In genomic region chr12:85872497-85873091, GRCh38 we compare ENCODE assay signal across 8 cellular contexts. TPM values are rescaled to one million over a fixed set of nuclear protein-coding genes. Genes with fewer than 3 reads are reported as not detected.
DNase-seq lines count a peak whose midpoint lies in the region; ATAC-seq and TF ChIP-seq lines count a peak whose summit lies in the region.

No MANE protein-coding gene starts in this region.

- H3K4me1 ChIP-seq in heart left ventricle (no peaks in the 10 kb centered on the region), HEK293 (ENCODE audit: control insufficient read depth, insufficient read depth, low read length) (no peaks in the 10 kb centered on the region), MM.1S (ENCODE audit: low read length) (no peaks in the 10 kb centered on the region)

- H3K79me2 ChIP-seq in MM.1S (ENCODE audit: low read length), result no peaks in the 10 kb centered on the region

- H3K4me3 ChIP-seq in heart left ventricle (no peak overlapping the region), HEK293 (ENCODE audit: low read depth, low read length) (no peak overlapping the region), MM.1S (ENCODE audit: low read length) (no peak overlapping the region), SK-N-MC (no peak overlapping the region), foreskin fibroblast (ENCODE audit: low read depth in 1 of 2, low read length in 2 of 2) (no peak overlapping the region), skeletal muscle cell (ENCODE audit: low read depth, low read length) (no peak overlapping the region)

- ATAC-seq in heart left ventricle (no peak), GM21528 (IDR thresholded peaks at IDR 0.05; ENCODE audit: low FRiP score, unreplicated experiment) (no peak)

- H3F3A ChIP-seq in MM.1S (ENCODE audit: insufficient read depth, low read length), result no peaks in the 10 kb centered on the region

- TF ChIP-seq CTCF in heart left ventricle (IDR thresholded peaks at IDR 0.05) (peak; percentile 62 to 90 (median 74)), HEK293 (tag by site-specific recombination; IDR thresholded peaks at IDR 0.05) (peak; percentile 23; the same call in 1 of the 2 replicates), MM.1S (IDR thresholded peaks at IDR 0.05; ENCODE audit: low read length) (peak; percentile 71), foreskin fibroblast (IDR thresholded peaks at IDR 0.05; ENCODE audit: low read depth, low read length) (peak; percentile 72)

- CTCF ChIA-PET in HEK293 (lab: Yijun Ruan, JAX), result interaction anchor here (0.6 to 3.9 kb wide), 9 partner anchors 10 to 837 kb away, joined by 3 to 24 read pairs (median 4); no protein-coding TSS in a partner anchor

- H3K4me2 ChIP-seq in MM.1S (ENCODE audit: low read depth, low read length), result no peak overlapping the region

- POLR2A ChIA-PET in HEK293 (lab: Yijun Ruan, JAX), result no interaction called here

- no peak overlapping the region for H3K27ac ChIP-seq in heart left ventricle
- H3K27ac ChIP-seq in HEK293 (ENCODE audit: extremely low read depth, low read depth, low read length), result no peak overlapping the region
- no peak overlapping the region for H3K27ac ChIP-seq in MM.1S (ENCODE audit: low read length)
- peak overlapping the region; percentile 60 for H3K27ac ChIP-seq in SK-N-MC

- intact Hi-C loops in heart left ventricle (cut with DNase I) (loop anchor here in 9 of 10 donors (2.0 to 5.0 kb wide), 4 partner anchors 395 to 405 kb away; no protein-coding TSS in a partner anchor), cardiac septum (cut with DNase I) (loop anchor here (2.0 kb wide), 1 partner anchor 404 kb away; no protein-coding TSS in a partner anchor)

- H3K27me3 ChIP-seq in heart left ventricle (peaks cover 0 to 6% (median 0%) of the 10 kb centered on the region in 9 donors), MM.1S (replicated peaks; ENCODE audit: insufficient read depth, low read length) (no peaks in the 10 kb centered on the region)

- H3K9me2 ChIP-seq in MM.1S (replicated peaks; ENCODE audit: insufficient read depth, low read length), result no peaks in the 10 kb centered on the region

- 32 to 34% (median 33%) methylated on average over 3 of the region's 3 CpGs for WGBS in heart left ventricle, 4 donors

- H3K9me3 ChIP-seq in heart left ventricle (no peaks in the 10 kb centered on the region), HEK293 (ENCODE audit: control insufficient read depth, insufficient read depth, low read depth, low read length) (no peaks in the 10 kb centered on the region), MM.1S (replicated peaks; ENCODE audit: insufficient read depth, low read length) (no peaks in the 10 kb centered on the region), SK-N-MC (ENCODE audit: low read depth, low read length) (no peaks in the 10 kb centered on the region)

- no peak overlapping the region for H3K9ac ChIP-seq in MM.1S (ENCODE audit: low read length)
- peak overlapping the region; percentile 34 for H3K9ac ChIP-seq in SK-N-MC (ENCODE audit: insufficient read length)

- H4K20me1 ChIP-seq in MM.1S (ENCODE audit: insufficient read depth, low read length), result no peaks in the 10 kb centered on the region

- no peaks in the 10 kb centered on the region for H3K36me3 ChIP-seq in heart left ventricle
- H3K36me3 ChIP-seq in HEK293 (ENCODE audit: control insufficient read depth in 2 of 2, insufficient read depth in 1 of 2, low read length in 2 of 2), result no peaks in the 10 kb centered on the region
- no peaks in the 10 kb centered on the region for H3K36me3 ChIP-seq in MM.1S (replicated peaks; ENCODE audit: insufficient read depth, low read length)
- H3K36me3 ChIP-seq in SK-N-MC (ENCODE audit: insufficient read depth, low read length), result no peaks in the 10 kb centered on the region

- no peak for DNase-seq in heart left ventricle
- no peak for DNase-seq in cardiac septum (ENCODE audit: low spot score)
- peak; percentile 73 for DNase-seq in MM.1S
- DNase-seq in SK-N-MC (ENCODE audit: low read depth, low spot score), result peak; percentile 72
- peak; percentile 15 to 72 for DNase-seq in foreskin fibroblast
- peak; percentile 17 for DNase-seq in skeletal muscle cell (ENCODE audit: low read depth)

- H2AFZ ChIP-seq in MM.1S (ENCODE audit: low read length), result no peak overlapping the region

- TF ChIP-seq POLR2A in heart left ventricle (IDR thresholded peaks at IDR 0.05), result no peak

TF ChIP-seq in HEK293, 187 proteins besides CTCF, POLR2A, EP300 and RAD21:
- TF ChIP-seq ZNF121 (tag by site-specific recombination; IDR thresholded peaks at IDR 0.05) (no peak), ZNF2 (tag by site-specific recombination; IDR thresholded peaks at IDR 0.05) (0 out of 2 replicates have a peak, but pooled peaks have one; percentile 31), ZSCAN18 (tag by site-specific recombination; IDR thresholded peaks at IDR 0.05) (no peak), YY2 (tag by site-specific recombination; IDR thresholded peaks at IDR 0.05) (no peak), PRDM1 (tag by site-specific recombination; IDR thresholded peaks at IDR 0.05) (0 out of 2 replicates have a peak, but pooled peaks have one; percentile 35), ZBTB26 (tag by site-specific recombination; optimal IDR thresholded peaks at IDR 0.05) (no peak), ZNF654 (tag by site-specific recombination; IDR thresholded peaks at IDR 0.05; ENCODE audit: low read depth) (peak; percentile 60), ZNF660 (tag by site-specific recombination; IDR thresholded peaks at IDR 0.05) (peak; percentile 51; the same call in 1 of the 2 replicates)
- TF ChIP-seq, protein P1, sequence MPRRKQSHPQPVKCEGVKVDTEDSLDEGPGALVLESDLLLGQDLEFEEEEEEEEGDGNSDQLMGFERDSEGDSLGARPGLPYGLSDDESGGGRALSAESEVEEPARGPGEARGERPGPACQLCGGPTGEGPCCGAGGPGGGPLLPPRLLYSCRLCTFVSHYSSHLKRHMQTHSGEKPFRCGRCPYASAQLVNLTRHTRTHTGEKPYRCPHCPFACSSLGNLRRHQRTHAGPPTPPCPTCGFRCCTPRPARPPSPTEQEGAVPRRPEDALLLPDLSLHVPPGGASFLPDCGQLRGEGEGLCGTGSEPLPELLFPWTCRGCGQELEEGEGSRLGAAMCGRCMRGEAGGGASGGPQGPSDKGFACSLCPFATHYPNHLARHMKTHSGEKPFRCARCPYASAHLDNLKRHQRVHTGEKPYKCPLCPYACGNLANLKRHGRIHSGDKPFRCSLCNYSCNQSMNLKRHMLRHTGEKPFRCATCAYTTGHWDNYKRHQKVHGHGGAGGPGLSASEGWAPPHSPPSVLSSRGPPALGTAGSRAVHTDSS (tag by site-specific recombination; IDR thresholded peaks at IDR 0.05), result no peak

RNA-seq across cellular contexts. Expression of gene NTS, which starts 1.5 kb away (rescaled TPM):
- total RNA-seq in heart left ventricle, result under 1 TPM in 3 of 9 donors, not detected in 6; 0.24 to 0.79 (median 0.68) TPM
- polyA plus RNA-seq in heart left ventricle, result under 1 TPM in 1 of 2 donors, not detected in 1; 0.07 TPM
- not detected for total RNA-seq in cardiac septum

RNA-seq across cellular contexts. Expression of gene RASSF9, which starts 36.4 kb away (rescaled TPM):
- total RNA-seq in heart left ventricle, result 10 to 100 TPM in 2 of 9 donors, 1 to 10 TPM in 7; 3.1 to 11.5 (median 5.8) TPM
- polyA plus RNA-seq in heart left ventricle, result 1 to 10 TPM in 1 of 2 donors, under 1 TPM in 1; 0.95 to 1.4 TPM
- total RNA-seq in cardiac septum, result 9.1 TPM

Comparison
In these comparisons a context has a peak if more than half of its experiments do, and no peak if none do; other contexts are left out.
1. DNase-seq: peak in MM.1S (single experiment), SK-N-MC (single experiment), foreskin fibroblast (2 of 2) and skeletal muscle cell (single experiment); none in heart left ventricle (0 of 5) and cardiac septum (single experiment).
2. CTCF ChIP-seq: peak in every context shown above with its lines; median percentile 74 in heart left ventricle; 72 in foreskin fibroblast; 71 in MM.1S; 23 in HEK293.